In the genomic region with DNA sequence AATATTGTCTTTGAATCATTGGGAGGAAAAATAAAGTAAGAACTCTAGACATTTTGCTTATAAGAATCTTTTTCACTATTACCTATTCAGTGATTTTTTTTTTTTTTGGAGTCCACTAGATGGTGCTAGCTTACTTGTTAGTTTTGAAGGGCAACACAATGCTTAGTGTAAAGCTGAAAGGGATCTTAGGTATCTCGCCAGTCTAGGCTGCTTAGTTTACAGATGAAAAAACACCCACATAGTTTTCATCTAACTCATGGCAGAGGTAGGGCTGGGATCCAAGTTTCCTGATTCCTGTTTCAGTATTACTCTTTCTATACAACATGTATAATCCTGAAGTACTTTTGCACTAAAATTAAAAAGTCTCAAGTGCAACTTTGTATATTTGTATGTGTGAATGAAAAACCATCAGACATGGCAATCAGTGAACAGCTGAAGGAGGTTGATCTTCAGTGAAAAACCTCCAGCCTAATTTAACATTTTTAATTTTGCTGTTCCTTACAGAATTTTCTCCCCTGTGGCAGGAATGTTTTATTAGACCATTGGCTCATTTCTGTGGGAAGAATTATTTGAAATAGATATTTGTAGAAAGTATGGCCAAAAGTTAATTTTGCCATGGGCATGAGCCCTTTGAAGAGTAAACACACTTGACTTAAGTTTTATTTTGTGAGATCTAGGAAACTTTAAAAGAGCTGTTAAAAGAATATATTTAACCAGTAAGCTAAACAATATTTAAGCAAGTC, we compare ENCODE assay signal across 8 cellular contexts. TPM values are rescaled to one million over a fixed set of nuclear protein-coding genes. Genes with fewer than 3 reads are reported as not detected.
DNase-seq lines count a peak whose midpoint lies in the region; ATAC-seq, FAIRE-seq and TF ChIP-seq lines count a peak whose summit lies in the region.

No MANE protein-coding gene starts in this region.

- H3K9me3 ChIP-seq in Panc1 (ENCODE audit: control insufficient read depth, insufficient read depth, low read depth, low read length) = no peaks in the 10 kb centered on the region

- CTCF ChIA-PET in Panc1 (lab: Charles Lee) = interaction anchor here (0.6 to 1.1 kb wide), 3 partner anchors 78 to 1818 kb away, joined by 4 to 6 read pairs (median 5); no protein-coding TSS in a partner anchor

- H3K4me1 ChIP-seq in Panc1 (ENCODE audit: control insufficient read depth, insufficient read depth, low read length) = no peaks in the 10 kb centered on the region

- no peak overlapping the region for H3K27ac ChIP-seq in Panc1 (ENCODE audit: low read length)

- no peak for FAIRE-seq in GM12891 (lab: Jason Lieb, UNC)

- POLR2A ChIA-PET in Panc1 (lab: Charles Lee) = no interaction called here

- DNase-seq in ELR (ENCODE audit: low read depth) (peak; percentile 90), LoVo (ENCODE audit: low spot score) (peak; percentile 79), Panc1 (ENCODE audit: low read depth, low spot score) (peak; percentile 48), pons (ENCODE audit: low spot score) (peak; percentile 76), GM12891 (ENCODE audit: insufficient read length, low spot score) (no peak)
- DNase-seq in effector CD4-positive, alpha-beta T cell = no peak

- H3K36me3 ChIP-seq in Panc1 (ENCODE audit: control insufficient read depth, insufficient read depth, low read length) = no peaks in the 10 kb centered on the region

- BruUV-seq in Panc1 (replicated peaks; lab: Mats Ljungman, UMichigan) = no TSS peak

- no peaks in the 10 kb centered on the region for H3K27me3 ChIP-seq in Panc1 (ENCODE audit: control insufficient read depth, insufficient read depth, low read length)

- ATAC-seq in GM21786 (IDR thresholded peaks at IDR 0.05; ENCODE audit: unreplicated experiment) (peak; percentile 75), Panc1 (peak; percentile 88), esophagus mucosa (peak; percentile 91)

- TF ChIP-seq POLR2A in GM12891 (IDR thresholded peaks at IDR 0.05; ENCODE audit: low read depth, low read length) = no peak

- H3K4me3 ChIP-seq in Panc1 (ENCODE audit: low read depth in 2 of 2, low read length in 2 of 2) = no peak overlapping the region

- peak; percentile 68; the same call in 1 of the 2 replicates for TF ChIP-seq CTCF in Panc1 (IDR thresholded peaks at IDR 0.05)

- intact Hi-C loops in Panc1 (cut with micrococcal nuclease; ENCODE audit: unreplicated experiment) = loop anchor here (5.0 kb wide), 1 partner anchor 365 kb away; no protein-coding TSS in a partner anchor

- in situ Hi-C loops in Panc1 (cut with HindIII; ENCODE audit: low pct_unique_long_range_greater_than_20kb, low sequenced_read_pairs) = no loop called here

TF ChIP-seq in GM12891, 5 proteins besides CTCF, POLR2A, EP300 and RAD21:
- TF ChIP-seq PAX5 (IDR thresholded peaks at IDR 0.05; ENCODE audit: insufficient read depth, low read length, severe bottlenecking) (no peak), TAF1 (IDR thresholded peaks at IDR 0.05; ENCODE audit: low read depth, low read length) (no peak), POLR2AphosphoS5 (IDR thresholded peaks at IDR 0.05; ENCODE audit: low read depth, low read length) (no peak), SPI1 (IDR thresholded peaks at IDR 0.05; ENCODE audit: low read depth, low read length) (no peak), POU2F2 (IDR thresholded peaks at IDR 0.05; ENCODE audit: low read depth, low read length) (no peak)

RNA-seq across cellular contexts. Expression of a gene that starts 40.7 kb away (rescaled TPM):
- total RNA-seq in Panc1 (2021; ENCODE audit: unreplicated experiment) = 0.15 TPM
- 0.25 TPM for polyA plus RNA-seq in Panc1 (2012; ENCODE audit: insufficient read length)
- total RNA-seq in esophagus mucosa = 0.20 TPM
- 0.03 TPM for polyA plus RNA-seq in GM12891 (2012; ENCODE audit: low read depth, missing spikeins)

RNA-seq across cellular contexts. Expression of a gene that starts 40.8 kb away (rescaled TPM):
- total RNA-seq in Panc1 (2021; ENCODE audit: unreplicated experiment) (not detected), esophagus mucosa (not detected)
- not detected for polyA plus RNA-seq in Panc1 (2012; ENCODE audit: insufficient read length)
- polyA plus RNA-seq in GM12891 (2012; ENCODE audit: low read depth, missing spikeins) = not detected

Comparison
In these comparisons a context has a peak if more than half of its experiments do, and no peak if none do; other contexts are left out.
1. DNase-seq: peak in ELR (single experiment), LoVo (single experiment), Panc1 (single experiment) and pons (single experiment); none in GM12891 (single experiment) and effector CD4-positive, alpha-beta T cell (single experiment).
2. Peak in every context shown above with its lines, with median percentiles within 50 percentile points of each other: ATAC-seq.